ENCODE assay signal across 8 cellular contexts in the genomic region with DNA sequence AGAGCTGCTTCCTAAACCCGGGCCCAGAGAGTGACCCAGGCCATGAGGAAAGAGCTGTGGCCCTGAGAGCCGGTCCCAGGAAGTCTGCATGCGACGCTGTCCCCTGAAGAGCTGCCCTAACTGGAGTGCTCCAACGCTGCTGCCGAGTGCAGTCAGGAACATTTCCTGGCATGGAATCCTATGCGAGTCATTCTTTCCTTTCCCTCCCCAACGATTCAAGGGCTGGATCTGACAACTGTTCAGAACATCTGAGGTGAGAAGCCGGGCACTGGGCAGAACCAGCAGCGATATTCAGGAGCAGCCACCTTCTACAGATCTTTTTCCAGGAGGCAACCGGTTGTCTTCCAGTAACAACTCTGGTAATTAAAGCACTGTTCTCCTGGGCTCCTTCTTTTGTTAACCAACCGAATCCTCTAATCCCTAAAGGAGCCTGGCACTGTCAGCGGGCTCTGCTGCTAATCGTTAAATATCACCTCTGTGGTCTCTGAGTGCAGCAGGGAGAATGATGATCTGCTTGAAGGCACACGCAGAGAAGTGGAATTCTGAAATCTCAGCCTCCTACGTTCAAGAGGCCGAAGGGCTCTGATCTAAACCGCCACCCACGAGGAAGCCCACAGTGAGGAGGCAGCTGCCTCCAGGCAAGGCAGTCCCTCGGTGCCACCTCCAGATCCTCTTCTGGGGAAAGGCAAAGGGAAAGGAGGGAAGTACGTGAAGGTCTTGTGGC. TPM values are rescaled to one million over a fixed set of nuclear protein-coding genes. Genes with fewer than 3 reads are reported as not detected.
DNase-seq lines count a peak whose midpoint lies in the region; ATAC-seq lines count a peak whose summit lies in the region.

No MANE protein-coding gene starts in this region.

- no peaks in the 10 kb centered on the region for H3K9me3 ChIP-seq in SK-N-MC (ENCODE audit: low read depth, low read length)

- peak overlapping the region; percentile 47; the same call in 1 of the 2 replicates for H3K27ac ChIP-seq in SK-N-MC

- ATAC-seq in GM18519 (IDR thresholded peaks at IDR 0.05; ENCODE audit: low FRiP score, unreplicated experiment) = no peak

- H3K4me3 ChIP-seq in SK-N-MC = peak overlapping the region; percentile 36

- no peak overlapping the region for H3K9ac ChIP-seq in SK-N-MC (ENCODE audit: insufficient read length)

- peak; percentile 81 for DNase-seq in GM03348 (ENCODE audit: low spot score)
- DNase-seq in SK-N-MC (ENCODE audit: low read depth, low spot score) = no peak
- DNase-seq in fibroblast of the conjunctiva (ENCODE audit: low read depth) = peak; percentile 76
- DNase-seq in occipital lobe (lab: John Stamatoyannopoulos, UW) = peak; percentile 73
- no peak for DNase-seq in HUDEP-2 (lab: John Stamatoyannopoulos, UW; ENCODE audit: unreplicated experiment in 76 of 76)
- no peak for DNase-seq in DMS 273 (lab: John Stamatoyannopoulos, UW; ENCODE audit: unreplicated experiment)
- no peak for DNase-seq in AML-193 (lab: John Stamatoyannopoulos, UW)

- no peaks in the 10 kb centered on the region for H3K36me3 ChIP-seq in SK-N-MC (ENCODE audit: insufficient read depth, low read length)

RNA-seq across cellular contexts. Expression of gene SLC45A1, which starts 55.8 kb away (rescaled TPM):
- 6.6 TPM for total RNA-seq in occipital lobe

Comparison
In these comparisons a context has a peak if more than half of its experiments do, and no peak if none do; other contexts are left out.
1. DNase-seq: peak in GM03348 (single experiment), fibroblast of the conjunctiva (single experiment) and occipital lobe (single experiment); none in SK-N-MC (single experiment), HUDEP-2 (0 of 76), DMS 273 (single experiment) and AML-193 (0 of 2).